In genomic region chr9:137217276-137218211, GRCh38 we compare ENCODE assay signal across 1 cellular context.
TF ChIP-seq lines count a peak whose summit lies in the region.

No MANE protein-coding gene starts in this region.

TF ChIP-seq in K562, 482 proteins besides CTCF, POLR2A, EP300 and RAD21 (continued from another document and continues in another):
- TF ChIP-seq, protein P1, sequence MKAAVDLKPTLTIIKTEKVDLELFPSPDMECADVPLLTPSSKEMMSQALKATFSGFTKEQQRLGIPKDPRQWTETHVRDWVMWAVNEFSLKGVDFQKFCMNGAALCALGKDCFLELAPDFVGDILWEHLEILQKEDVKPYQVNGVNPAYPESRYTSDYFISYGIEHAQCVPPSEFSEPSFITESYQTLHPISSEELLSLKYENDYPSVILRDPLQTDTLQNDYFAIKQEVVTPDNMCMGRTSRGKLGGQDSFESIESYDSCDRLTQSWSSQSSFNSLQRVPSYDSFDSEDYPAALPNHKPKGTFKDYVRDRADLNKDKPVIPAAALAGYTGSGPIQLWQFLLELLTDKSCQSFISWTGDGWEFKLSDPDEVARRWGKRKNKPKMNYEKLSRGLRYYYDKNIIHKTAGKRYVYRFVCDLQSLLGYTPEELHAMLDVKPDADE (conservative IDR thresholded peaks at IDR 0.05; ENCODE audit: control insufficient read depth, low read depth, low read length): 0 out of 2 replicates have a peak, but pooled peaks have one; percentile 48
- TF ChIP-seq SRSF1 (IDR thresholded peaks at IDR 0.05; ENCODE audit: low read depth, low read length) (no peak), ZNF212 (CRISPR knock-in tag; IDR thresholded peaks at IDR 0.05) (no peak), CBX2 (IDR thresholded peaks at IDR 0.05; ENCODE audit: insufficient read depth, low read length, poor library complexity, severe bottlenecking) (no peak), SPI1 (IDR thresholded peaks at IDR 0.05; ENCODE audit: borderline replicate concordance, low read depth, low read length) (no peak), RBM25 (IDR thresholded peaks at IDR 0.05; ENCODE audit: low read depth, low read length, severe bottlenecking) (no peak), CAMTA2 (CRISPR knock-in tag; conservative IDR thresholded peaks at IDR 0.05) (no peak), DIDO1 (tag; IDR thresholded peaks at IDR 0.05; ENCODE audit: low read depth) (no peak), ZNF239 (CRISPR knock-in tag; IDR thresholded peaks at IDR 0.05) (no peak), SIN3A (IDR thresholded peaks at IDR 0.05; ENCODE audit: borderline replicate concordance in 2 of 2, control insufficient read depth in 1 of 2, low read depth in 2 of 2, low read length in 2 of 2) (peak; percentile 68 to 84; a peak in 2 of 4 replicates), ZNF282 (CRISPR knock-in tag; IDR thresholded peaks at IDR 0.05) (no peak), IFI16 (CRISPR knock-in tag; IDR thresholded peaks at IDR 0.05) (no peak), ZFP36 (IDR thresholded peaks at IDR 0.05; ENCODE audit: low read depth, low read length, partially characterized antibody) (no peak), ZNF263 (CRISPR knock-in tag; IDR thresholded peaks at IDR 0.05; ENCODE audit: borderline replicate concordance) (no peak), ATF7 (IDR thresholded peaks at IDR 0.05) (peak; percentile 40; the same call in 1 of the 2 replicates), ETS2 (tag; IDR thresholded peaks at IDR 0.05; ENCODE audit: borderline replicate concordance, poor library complexity, severe bottlenecking) (no peak), ZFX (CRISPR knock-in tag; IDR thresholded peaks at IDR 0.05) (peak; percentile 27; the same call in 1 of the 2 replicates), FOXJ3 (CRISPR knock-in tag; IDR thresholded peaks at IDR 0.05) (no peak), ILF3 (IDR thresholded peaks at IDR 0.05; ENCODE audit: borderline replicate concordance) (no peak), ZNF778 (CRISPR knock-in tag; IDR thresholded peaks at IDR 0.05) (no peak), MLLT1 (IDR thresholded peaks at IDR 0.05) (no peak), BHLHE40 (IDR thresholded peaks at IDR 0.05; ENCODE audit: low read length) (peak; percentile 83), MEF2A (IDR thresholded peaks at IDR 0.05; ENCODE audit: control insufficient read depth, low read depth, low read length) (no peak), ELF2 (CRISPR knock-in tag; IDR thresholded peaks at IDR 0.05) (no peak), DMBX1 (CRISPR knock-in tag; IDR thresholded peaks at IDR 0.05; ENCODE audit: borderline replicate concordance) (no peak), ZNF253 (CRISPR knock-in tag; conservative IDR thresholded peaks at IDR 0.05) (no peak), ZNF780A (CRISPR knock-in tag; IDR thresholded peaks at IDR 0.05) (no peak), FUS (optimal IDR thresholded peaks at IDR 0.05; ENCODE audit: low read depth, low read length) (no peak), HNRNPLL (IDR thresholded peaks at IDR 0.05; ENCODE audit: low read depth, low read length, poor library complexity, severe bottlenecking) (peak; percentile 31), HNRNPUL1 (IDR thresholded peaks at IDR 0.05; ENCODE audit: low read length) (no peak), ZBTB7A (IDR thresholded peaks at IDR 0.05; ENCODE audit: borderline replicate concordance, control insufficient read depth, low read depth, low read length) (peak; percentile 94), SUPT5H (IDR thresholded peaks at IDR 0.05) (peak; percentile 62), NR2C2 (CRISPR knock-in tag; IDR thresholded peaks at IDR 0.05) (no peak), NR2C2 (tag; IDR thresholded peaks at IDR 0.05) (no peak), ZNF444 (CRISPR knock-in tag; IDR thresholded peaks at IDR 0.05) (no peak), NRF1 (conservative IDR thresholded peaks at IDR 0.05 in 1 of 2, IDR thresholded peaks at IDR 0.05 in 1 of 2) (peak; percentile 58 to 59; a peak in 3 of 4 replicates), HMGN3 (IDR thresholded peaks at IDR 0.05; ENCODE audit: borderline replicate concordance, extremely low read depth, insufficient read length, low read depth, low read length) (peak; percentile 52), RBM14 (IDR thresholded peaks at IDR 0.05; ENCODE audit: borderline replicate concordance, insufficient read depth, low read depth, low read length) (no peak), SMARCA4 (IDR thresholded peaks at IDR 0.05) (no peak), GATAD2B (IDR thresholded peaks at IDR 0.05; ENCODE audit: borderline replicate concordance) (no peak), ZNF408 (CRISPR knock-in tag; IDR thresholded peaks at IDR 0.05; ENCODE audit: low read depth) (no peak)
- TF ChIP-seq, protein P2, sequence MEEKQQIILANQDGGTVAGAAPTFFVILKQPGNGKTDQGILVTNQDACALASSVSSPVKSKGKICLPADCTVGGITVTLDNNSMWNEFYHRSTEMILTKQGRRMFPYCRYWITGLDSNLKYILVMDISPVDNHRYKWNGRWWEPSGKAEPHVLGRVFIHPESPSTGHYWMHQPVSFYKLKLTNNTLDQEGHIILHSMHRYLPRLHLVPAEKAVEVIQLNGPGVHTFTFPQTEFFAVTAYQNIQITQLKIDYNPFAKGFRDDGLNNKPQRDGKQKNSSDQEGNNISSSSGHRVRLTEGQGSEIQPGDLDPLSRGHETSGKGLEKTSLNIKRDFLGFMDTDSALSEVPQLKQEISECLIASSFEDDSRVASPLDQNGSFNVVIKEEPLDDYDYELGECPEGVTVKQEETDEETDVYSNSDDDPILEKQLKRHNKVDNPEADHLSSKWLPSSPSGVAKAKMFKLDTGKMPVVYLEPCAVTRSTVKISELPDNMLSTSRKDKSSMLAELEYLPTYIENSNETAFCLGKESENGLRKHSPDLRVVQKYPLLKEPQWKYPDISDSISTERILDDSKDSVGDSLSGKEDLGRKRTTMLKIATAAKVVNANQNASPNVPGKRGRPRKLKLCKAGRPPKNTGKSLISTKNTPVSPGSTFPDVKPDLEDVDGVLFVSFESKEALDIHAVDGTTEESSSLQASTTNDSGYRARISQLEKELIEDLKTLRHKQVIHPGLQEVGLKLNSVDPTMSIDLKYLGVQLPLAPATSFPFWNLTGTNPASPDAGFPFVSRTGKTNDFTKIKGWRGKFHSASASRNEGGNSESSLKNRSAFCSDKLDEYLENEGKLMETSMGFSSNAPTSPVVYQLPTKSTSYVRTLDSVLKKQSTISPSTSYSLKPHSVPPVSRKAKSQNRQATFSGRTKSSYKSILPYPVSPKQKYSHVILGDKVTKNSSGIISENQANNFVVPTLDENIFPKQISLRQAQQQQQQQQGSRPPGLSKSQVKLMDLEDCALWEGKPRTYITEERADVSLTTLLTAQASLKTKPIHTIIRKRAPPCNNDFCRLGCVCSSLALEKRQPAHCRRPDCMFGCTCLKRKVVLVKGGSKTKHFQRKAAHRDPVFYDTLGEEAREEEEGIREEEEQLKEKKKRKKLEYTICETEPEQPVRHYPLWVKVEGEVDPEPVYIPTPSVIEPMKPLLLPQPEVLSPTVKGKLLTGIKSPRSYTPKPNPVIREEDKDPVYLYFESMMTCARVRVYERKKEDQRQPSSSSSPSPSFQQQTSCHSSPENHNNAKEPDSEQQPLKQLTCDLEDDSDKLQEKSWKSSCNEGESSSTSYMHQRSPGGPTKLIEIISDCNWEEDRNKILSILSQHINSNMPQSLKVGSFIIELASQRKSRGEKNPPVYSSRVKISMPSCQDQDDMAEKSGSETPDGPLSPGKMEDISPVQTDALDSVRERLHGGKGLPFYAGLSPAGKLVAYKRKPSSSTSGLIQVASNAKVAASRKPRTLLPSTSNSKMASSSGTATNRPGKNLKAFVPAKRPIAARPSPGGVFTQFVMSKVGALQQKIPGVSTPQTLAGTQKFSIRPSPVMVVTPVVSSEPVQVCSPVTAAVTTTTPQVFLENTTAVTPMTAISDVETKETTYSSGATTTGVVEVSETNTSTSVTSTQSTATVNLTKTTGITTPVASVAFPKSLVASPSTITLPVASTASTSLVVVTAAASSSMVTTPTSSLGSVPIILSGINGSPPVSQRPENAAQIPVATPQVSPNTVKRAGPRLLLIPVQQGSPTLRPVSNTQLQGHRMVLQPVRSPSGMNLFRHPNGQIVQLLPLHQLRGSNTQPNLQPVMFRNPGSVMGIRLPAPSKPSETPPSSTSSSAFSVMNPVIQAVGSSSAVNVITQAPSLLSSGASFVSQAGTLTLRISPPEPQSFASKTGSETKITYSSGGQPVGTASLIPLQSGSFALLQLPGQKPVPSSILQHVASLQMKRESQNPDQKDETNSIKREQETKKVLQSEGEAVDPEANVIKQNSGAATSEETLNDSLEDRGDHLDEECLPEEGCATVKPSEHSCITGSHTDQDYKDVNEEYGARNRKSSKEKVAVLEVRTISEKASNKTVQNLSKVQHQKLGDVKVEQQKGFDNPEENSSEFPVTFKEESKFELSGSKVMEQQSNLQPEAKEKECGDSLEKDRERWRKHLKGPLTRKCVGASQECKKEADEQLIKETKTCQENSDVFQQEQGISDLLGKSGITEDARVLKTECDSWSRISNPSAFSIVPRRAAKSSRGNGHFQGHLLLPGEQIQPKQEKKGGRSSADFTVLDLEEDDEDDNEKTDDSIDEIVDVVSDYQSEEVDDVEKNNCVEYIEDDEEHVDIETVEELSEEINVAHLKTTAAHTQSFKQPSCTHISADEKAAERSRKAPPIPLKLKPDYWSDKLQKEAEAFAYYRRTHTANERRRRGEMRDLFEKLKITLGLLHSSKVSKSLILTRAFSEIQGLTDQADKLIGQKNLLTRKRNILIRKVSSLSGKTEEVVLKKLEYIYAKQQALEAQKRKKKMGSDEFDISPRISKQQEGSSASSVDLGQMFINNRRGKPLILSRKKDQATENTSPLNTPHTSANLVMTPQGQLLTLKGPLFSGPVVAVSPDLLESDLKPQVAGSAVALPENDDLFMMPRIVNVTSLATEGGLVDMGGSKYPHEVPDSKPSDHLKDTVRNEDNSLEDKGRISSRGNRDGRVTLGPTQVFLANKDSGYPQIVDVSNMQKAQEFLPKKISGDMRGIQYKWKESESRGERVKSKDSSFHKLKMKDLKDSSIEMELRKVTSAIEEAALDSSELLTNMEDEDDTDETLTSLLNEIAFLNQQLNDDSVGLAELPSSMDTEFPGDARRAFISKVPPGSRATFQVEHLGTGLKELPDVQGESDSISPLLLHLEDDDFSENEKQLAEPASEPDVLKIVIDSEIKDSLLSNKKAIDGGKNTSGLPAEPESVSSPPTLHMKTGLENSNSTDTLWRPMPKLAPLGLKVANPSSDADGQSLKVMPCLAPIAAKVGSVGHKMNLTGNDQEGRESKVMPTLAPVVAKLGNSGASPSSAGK (IDR thresholded peaks at IDR 0.05): peak; percentile 44
- TF ChIP-seq, protein P3, sequence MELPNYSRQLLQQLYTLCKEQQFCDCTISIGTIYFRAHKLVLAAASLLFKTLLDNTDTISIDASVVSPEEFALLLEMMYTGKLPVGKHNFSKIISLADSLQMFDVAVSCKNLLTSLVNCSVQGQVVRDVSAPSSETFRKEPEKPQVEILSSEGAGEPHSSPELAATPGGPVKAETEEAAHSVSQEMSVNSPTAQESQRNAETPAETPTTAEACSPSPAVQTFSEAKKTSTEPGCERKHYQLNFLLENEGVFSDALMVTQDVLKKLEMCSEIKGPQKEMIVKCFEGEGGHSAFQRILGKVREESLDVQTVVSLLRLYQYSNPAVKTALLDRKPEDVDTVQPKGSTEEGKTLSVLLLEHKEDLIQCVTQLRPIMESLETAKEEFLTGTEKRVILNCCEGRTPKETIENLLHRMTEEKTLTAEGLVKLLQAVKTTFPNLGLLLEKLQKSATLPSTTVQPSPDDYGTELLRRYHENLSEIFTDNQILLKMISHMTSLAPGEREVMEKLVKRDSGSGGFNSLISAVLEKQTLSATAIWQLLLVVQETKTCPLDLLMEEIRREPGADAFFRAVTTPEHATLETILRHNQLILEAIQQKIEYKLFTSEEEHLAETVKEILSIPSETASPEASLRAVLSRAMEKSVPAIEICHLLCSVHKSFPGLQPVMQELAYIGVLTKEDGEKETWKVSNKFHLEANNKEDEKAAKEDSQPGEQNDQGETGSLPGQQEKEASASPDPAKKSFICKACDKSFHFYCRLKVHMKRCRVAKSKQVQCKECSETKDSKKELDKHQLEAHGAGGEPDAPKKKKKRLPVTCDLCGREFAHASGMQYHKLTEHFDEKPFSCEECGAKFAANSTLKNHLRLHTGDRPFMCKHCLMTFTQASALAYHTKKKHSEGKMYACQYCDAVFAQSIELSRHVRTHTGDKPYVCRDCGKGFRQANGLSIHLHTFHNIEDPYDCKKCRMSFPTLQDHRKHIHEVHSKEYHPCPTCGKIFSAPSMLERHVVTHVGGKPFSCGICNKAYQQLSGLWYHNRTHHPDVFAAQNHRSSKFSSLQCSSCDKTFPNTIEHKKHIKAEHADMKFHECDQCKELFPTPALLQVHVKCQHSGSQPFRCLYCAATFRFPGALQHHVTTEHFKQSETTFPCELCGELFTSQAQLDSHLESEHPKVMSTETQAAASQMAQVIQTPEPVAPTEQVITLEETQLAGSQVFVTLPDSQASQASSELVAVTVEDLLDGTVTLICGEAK (IDR thresholded peaks at IDR 0.05): peak; percentile 84
- TF ChIP-seq, protein P3 (CRISPR knock-in tag; IDR thresholded peaks at IDR 0.05): no peak
